ENCODE assay signal across 1 cellular context in the genomic region with DNA sequence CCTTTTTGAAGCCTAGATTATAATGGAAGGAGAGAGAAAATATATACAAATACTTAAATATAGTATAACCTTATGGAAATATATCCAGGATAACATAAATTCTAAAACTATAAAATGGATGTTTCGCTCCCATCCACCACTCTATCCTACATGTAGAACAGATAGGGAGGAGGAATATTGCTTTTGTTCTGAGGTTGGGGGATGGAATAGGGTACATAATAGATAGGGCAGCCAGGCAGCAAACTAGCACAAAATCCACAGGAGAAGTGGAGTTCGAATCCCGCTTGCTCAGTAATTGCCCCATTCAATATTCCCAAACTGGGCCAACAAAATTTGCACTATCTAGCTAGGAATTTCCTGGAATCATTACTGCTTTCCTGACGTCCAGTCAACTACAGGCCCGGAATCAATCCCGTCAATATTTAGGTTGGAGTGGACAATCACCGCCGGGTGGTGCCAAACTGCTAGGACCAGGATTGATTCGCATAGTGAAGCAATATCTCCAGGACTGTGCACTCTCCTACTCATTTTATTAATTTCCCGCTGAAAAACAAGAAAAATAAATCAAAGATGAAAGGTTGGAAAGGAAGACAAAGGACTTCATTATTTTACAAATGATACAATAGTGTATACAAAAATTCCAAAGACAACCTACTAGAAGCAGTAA.
TF ChIP-seq lines count a peak whose summit lies in the region.

No MANE protein-coding gene starts in this region.

TF ChIP-seq in HCT116, 20 proteins besides CTCF, POLR2A, EP300 and RAD21 (continued from another document):
- TF ChIP-seq, protein P1, sequence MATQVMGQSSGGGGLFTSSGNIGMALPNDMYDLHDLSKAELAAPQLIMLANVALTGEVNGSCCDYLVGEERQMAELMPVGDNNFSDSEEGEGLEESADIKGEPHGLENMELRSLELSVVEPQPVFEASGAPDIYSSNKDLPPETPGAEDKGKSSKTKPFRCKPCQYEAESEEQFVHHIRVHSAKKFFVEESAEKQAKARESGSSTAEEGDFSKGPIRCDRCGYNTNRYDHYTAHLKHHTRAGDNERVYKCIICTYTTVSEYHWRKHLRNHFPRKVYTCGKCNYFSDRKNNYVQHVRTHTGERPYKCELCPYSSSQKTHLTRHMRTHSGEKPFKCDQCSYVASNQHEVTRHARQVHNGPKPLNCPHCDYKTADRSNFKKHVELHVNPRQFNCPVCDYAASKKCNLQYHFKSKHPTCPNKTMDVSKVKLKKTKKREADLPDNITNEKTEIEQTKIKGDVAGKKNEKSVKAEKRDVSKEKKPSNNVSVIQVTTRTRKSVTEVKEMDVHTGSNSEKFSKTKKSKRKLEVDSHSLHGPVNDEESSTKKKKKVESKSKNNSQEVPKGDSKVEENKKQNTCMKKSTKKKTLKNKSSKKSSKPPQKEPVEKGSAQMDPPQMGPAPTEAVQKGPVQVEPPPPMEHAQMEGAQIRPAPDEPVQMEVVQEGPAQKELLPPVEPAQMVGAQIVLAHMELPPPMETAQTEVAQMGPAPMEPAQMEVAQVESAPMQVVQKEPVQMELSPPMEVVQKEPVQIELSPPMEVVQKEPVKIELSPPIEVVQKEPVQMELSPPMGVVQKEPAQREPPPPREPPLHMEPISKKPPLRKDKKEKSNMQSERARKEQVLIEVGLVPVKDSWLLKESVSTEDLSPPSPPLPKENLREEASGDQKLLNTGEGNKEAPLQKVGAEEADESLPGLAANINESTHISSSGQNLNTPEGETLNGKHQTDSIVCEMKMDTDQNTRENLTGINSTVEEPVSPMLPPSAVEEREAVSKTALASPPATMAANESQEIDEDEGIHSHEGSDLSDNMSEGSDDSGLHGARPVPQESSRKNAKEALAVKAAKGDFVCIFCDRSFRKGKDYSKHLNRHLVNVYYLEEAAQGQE (IDR thresholded peaks at IDR 0.05; ENCODE audit: low read depth): no peak
- no peak for TF ChIP-seq EGR1 (IDR thresholded peaks at IDR 0.05; ENCODE audit: low read depth)
- no peak for TF ChIP-seq EZH2 (IDR thresholded peaks at IDR 0.05)
- no peak for TF ChIP-seq ZNF274 (IDR thresholded peaks at IDR 0.05; ENCODE audit: low read depth, low read length)
- TF ChIP-seq CBX3 (IDR thresholded peaks at IDR 0.05; ENCODE audit: low read depth): no peak
